28 cellular contexts compared by ENCODE assay signal in the genomic region with DNA sequence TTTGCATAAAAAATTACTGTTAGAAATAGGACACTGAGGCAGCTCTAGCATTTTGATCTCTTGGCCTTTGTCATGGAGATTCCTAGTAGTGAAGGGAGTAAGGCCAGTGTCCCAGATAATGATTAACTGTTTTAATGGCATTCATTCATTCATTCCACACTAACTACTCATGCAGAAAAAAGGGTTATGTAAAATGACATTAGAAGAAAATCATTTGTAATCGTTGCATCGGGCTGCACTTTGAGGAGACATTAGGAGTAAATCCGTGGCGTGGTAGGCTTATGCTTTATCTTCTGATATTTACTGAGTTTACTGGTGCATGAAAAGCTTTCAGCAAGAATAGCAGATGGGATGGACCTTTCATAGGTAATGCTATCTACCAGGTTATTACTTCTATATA.
DNase-seq lines count a peak whose midpoint lies in the region; ATAC-seq, FAIRE-seq and TF ChIP-seq lines count a peak whose summit lies in the region.
"Had no signal": no experiment of that assay in that cellular context is flagged by ENCODE, and none has a peak within 500 bp of the region (broad histone marks: within the 10 kb centered on the region; RNA-seq: fewer than 3 reads in every experiment).

No MANE protein-coding gene starts in this region.

- 92 to 94% (median 92%) methylated on average over 4 of the region's 4 CpGs for WGBS in small intestine, 3 donors

- H3K9me3 Mint-ChIP-seq in activated B cell treated with CpG ODN at 0.5 μM for 24 hours = no peaks in the 10 kb centered on the region
- H3K9me3 Mint-ChIP-seq in stimulated activated effector memory CD8-positive, alpha-beta T cell treated with anti-CD3 and anti-CD28 coated beads, Interleukin-12 subunit alpha, Interleukin-12 subunit beta, amount 100 ng/mL, for 72 hours = no peaks in the 10 kb centered on the region
- H3K9me3 Mint-ChIP-seq: activated T-cell treated with anti-CD3 and anti-CD28 coated beads, Interleukin-2, amount 50 U/mL, for 24 hours; naive thymus-derived CD8-positive, alpha-beta T cell; stimulated activated naive CD8-positive, alpha-beta T cell treated with anti-CD3 and anti-CD28 coated beads, Interleukin-15, amount 100 ng/mL, for 72 hours had no signal

- H3K27me3 Mint-ChIP-seq in activated B cell treated with CpG ODN at 0.5 μM for 24 hours = no peaks in the 10 kb centered on the region
- H3K27me3 Mint-ChIP-seq: activated T-cell treated with anti-CD3 and anti-CD28 coated beads, Interleukin-2, amount 50 U/mL, for 24 hours; naive thymus-derived CD8-positive, alpha-beta T cell; stimulated activated naive CD8-positive, alpha-beta T cell treated with anti-CD3 and anti-CD28 coated beads, Interleukin-15, amount 100 ng/mL, for 72 hours had no signal

- FAIRE-seq in small intestine (lab: Jason Lieb, UNC) = no peak
- FAIRE-seq: HTR-8/SVneo had no signal

- POLR2A ChIA-PET in activated B cell treated with CpG ODN at 0.5 μM for 24 hours (lab: Charles Lee) = interaction anchor here (0.9 to 7.4 kb wide), 3 partner anchors 11 to 28 kb away, joined by 3 to 119 read pairs (median 4); no protein-coding TSS in a partner anchor

- no peak overlapping the region for H3K27ac ChIP-seq in small intestine (ENCODE audit: low read depth in 1 of 2, low read length in 1 of 2)
- H3K27ac ChIP-seq: coronary artery, esophagus muscularis mucosa, gastrocnemius medialis, tibial nerve had no signal

- H3K36me3 Mint-ChIP-seq in activated B cell treated with CpG ODN at 0.5 μM for 24 hours (ENCODE audit: low read depth) = peaks cover 8% of the 10 kb centered on the region
- no peaks in the 10 kb centered on the region for H3K36me3 Mint-ChIP-seq in stimulated activated effector memory CD8-positive, alpha-beta T cell treated with anti-CD3 and anti-CD28 coated beads, Interleukin-12 subunit alpha, Interleukin-12 subunit beta, amount 100 ng/mL, for 72 hours

- peaks cover 63% of the 10 kb centered on the region for H3K4me1 Mint-ChIP-seq in activated B cell treated with CpG ODN at 0.5 μM for 24 hours
- no peaks in the 10 kb centered on the region for H3K4me1 Mint-ChIP-seq in stimulated activated effector memory CD8-positive, alpha-beta T cell treated with anti-CD3 and anti-CD28 coated beads, Interleukin-12 subunit alpha, Interleukin-12 subunit beta, amount 100 ng/mL, for 72 hours
- H3K4me1 Mint-ChIP-seq: stimulated activated naive CD8-positive, alpha-beta T cell treated with anti-CD3 and anti-CD28 coated beads, Interleukin-15, amount 100 ng/mL, for 72 hours had no signal

- no peaks in the 10 kb centered on the region for H3K9me3 ChIP-seq in small intestine (ENCODE audit: control insufficient read depth, low read depth)
- H3K9me3 ChIP-seq: esophagus muscularis mucosa, gastrocnemius medialis, tibial nerve had no signal

- no peaks in the 10 kb centered on the region for H3K27me3 ChIP-seq in small intestine (ENCODE audit: control insufficient read depth in 2 of 2, insufficient read depth in 2 of 2, low read length in 2 of 2)
- H3K27me3 ChIP-seq: esophagus muscularis mucosa, gastrocnemius medialis, tibial nerve had no signal

- no peaks in the 10 kb centered on the region for H3K4me1 ChIP-seq in small intestine (ENCODE audit: control insufficient read depth in 2 of 2, insufficient read depth in 1 of 2, low read depth in 1 of 2, low read length in 1 of 2)
- H3K4me1 ChIP-seq: esophagus muscularis mucosa, gastrocnemius medialis, tibial nerve had no signal

- no peaks in the 10 kb centered on the region for H3K36me3 ChIP-seq in small intestine (ENCODE audit: control insufficient read depth in 2 of 2, insufficient read depth in 2 of 2, low read length in 2 of 2)
- H3K36me3 ChIP-seq: esophagus muscularis mucosa, gastrocnemius medialis, tibial nerve had no signal

- H3K27ac Mint-ChIP-seq in activated B cell treated with CpG ODN at 0.5 μM for 24 hours = peak overlapping the region; percentile 62
- H3K27ac Mint-ChIP-seq in stimulated activated effector memory CD8-positive, alpha-beta T cell treated with anti-CD3 and anti-CD28 coated beads, Interleukin-12 subunit alpha, Interleukin-12 subunit beta, amount 100 ng/mL, for 72 hours = no peak overlapping the region
- H3K27ac Mint-ChIP-seq: activated T-cell treated with anti-CD3 and anti-CD28 coated beads, Interleukin-2, amount 50 U/mL, for 24 hours; naive thymus-derived CD8-positive, alpha-beta T cell; stimulated activated naive CD8-positive, alpha-beta T cell treated with anti-CD3 and anti-CD28 coated beads, Interleukin-15, amount 100 ng/mL, for 72 hours had no signal

- no peak for TF ChIP-seq CTCF in activated B cell treated with CpG ODN at 0.5 μM for 24 hours (IDR thresholded peaks at IDR 0.05)

- no peak overlapping the region for H3K4me3 ChIP-seq in small intestine (ENCODE audit: low read depth in 1 of 2, low read length in 2 of 2)
- H3K4me3 ChIP-seq: coronary artery, esophagus muscularis mucosa, gastrocnemius medialis, tibial nerve had no signal

- DNase-seq in NCI-H2107 treated with DMSO at 0.1 percent for 48 hours (lab: John Stamatoyannopoulos, UW; ENCODE audit: unreplicated experiment) (peak; percentile 8), NCI-H2107 (lab: John Stamatoyannopoulos, UW) (no peak), NCI-H1092 (lab: John Stamatoyannopoulos, UW) (peak; percentile 50), activated B cell treated with CpG ODN at 0.5 μM for 24 hours (no peak), small intestine (peak; percentile 21), hepatic stellate cell (ENCODE audit: low spot score) (no peak), NCI-H1417 treated with DMSO at 0.1 percent for 48 hours (lab: John Stamatoyannopoulos, UW) (no peak)
- DNase-seq in stimulated activated effector memory CD8-positive, alpha-beta T cell treated with anti-CD3 and anti-CD28 coated beads, Interleukin-12 subunit alpha, Interleukin-12 subunit beta, amount 100 ng/mL, for 72 hours (ENCODE audit: low spot score in 2 of 2) = no peak
- DNase-seq: activated CD4-positive, alpha-beta T cell treated with anti-CD3 and anti-CD28 coated beads for 1 hour; activated CD8-positive, alpha-beta memory T cell treated with anti-CD3 and anti-CD28 coated beads for 24 hours; activated T-cell treated with anti-CD3 and anti-CD28 coated beads, Interleukin-2, amount 50 U/mL, for 24 hours; C1 segment of cervical spinal cord; gastrocnemius medialis; GF-D8; KG1; naive thymus-derived CD8-positive, alpha-beta T cell; NCI-H2081 treated with DMSO at 0.1 percent for 48 hours; NCI-H774; PC-3; right cardiac atrium; SHP77; stimulated activated CD4-positive, alpha-beta T cell treated with anti-CD3 and anti-CD28 coated beads, Interleukin-12 subunit alpha, Interleukin-12 subunit beta, amount 100 ng/mL, for 4 hours; stimulated activated CD4-positive, alpha-beta T cell treated with anti-CD3 and anti-CD28 coated beads, Interleukin-4, amount 100 ng/mL, for 4 hours; stimulated activated naive CD8-positive, alpha-beta T cell treated with anti-CD3 and anti-CD28 coated beads, Interleukin-15, amount 100 ng/mL, for 72 hours had no signal

- intact Hi-C loops in activated B cell treated with CpG ODN at 0.5 μM for 24 hours (cut with micrococcal nuclease) = loop anchor here (2.0 kb wide), 1 partner anchor 15 kb away; no protein-coding TSS in a partner anchor

- H3K4me3 Mint-ChIP-seq in activated B cell treated with CpG ODN at 0.5 μM for 24 hours = no peak overlapping the region
- H3K4me3 Mint-ChIP-seq in stimulated activated effector memory CD8-positive, alpha-beta T cell treated with anti-CD3 and anti-CD28 coated beads, Interleukin-12 subunit alpha, Interleukin-12 subunit beta, amount 100 ng/mL, for 72 hours = no peak overlapping the region
- H3K4me3 Mint-ChIP-seq: activated T-cell treated with anti-CD3 and anti-CD28 coated beads, Interleukin-2, amount 50 U/mL, for 24 hours; naive thymus-derived CD8-positive, alpha-beta T cell; stimulated activated naive CD8-positive, alpha-beta T cell treated with anti-CD3 and anti-CD28 coated beads, Interleukin-15, amount 100 ng/mL, for 72 hours had no signal

- no peak for ATAC-seq in activated B cell treated with CpG ODN at 0.5 μM for 24 hours (ENCODE audit: low read depth)
- ATAC-seq in stimulated activated effector memory CD8-positive, alpha-beta T cell treated with anti-CD3 and anti-CD28 coated beads, Interleukin-12 subunit alpha, Interleukin-12 subunit beta, amount 100 ng/mL, for 72 hours = no peak
- ATAC-seq: gastrocnemius medialis; naive thymus-derived CD8-positive, alpha-beta T cell; PC-3; right cardiac atrium; stimulated activated naive CD8-positive, alpha-beta T cell treated with anti-CD3 and anti-CD28 coated beads, Interleukin-15, amount 100 ng/mL, for 72 hours had no signal

- CTCF ChIA-PET in activated B cell treated with CpG ODN at 0.5 μM for 24 hours (lab: Charles Lee) = interaction anchor here (0.9 kb wide), 1 partner anchor 467 kb away, joined by 3 read pairs; no protein-coding TSS in a partner anchor

Comparison
In these comparisons a context has a peak if more than half of its experiments do, and no peak if none do; other contexts are left out.
1. DNase-seq: peak in NCI-H2107 treated with DMSO at 0.1 percent for 48 hours (single experiment), NCI-H1092 (single experiment) and small intestine (single experiment); none in NCI-H2107 (single experiment), activated B cell treated with CpG ODN at 0.5 μM for 24 hours (single experiment), stimulated activated effector memory CD8-positive, alpha-beta T cell treated with anti-CD3 and anti-CD28 coated beads, Interleukin-12 subunit alpha, Interleukin-12 subunit beta, amount 100 ng/mL, for 72 hours (0 of 2), hepatic stellate cell (single experiment) and NCI-H1417 treated with DMSO at 0.1 percent for 48 hours (single experiment).